Comparison of ENCODE assay signal across 8 cellular contexts in the genomic region with DNA sequence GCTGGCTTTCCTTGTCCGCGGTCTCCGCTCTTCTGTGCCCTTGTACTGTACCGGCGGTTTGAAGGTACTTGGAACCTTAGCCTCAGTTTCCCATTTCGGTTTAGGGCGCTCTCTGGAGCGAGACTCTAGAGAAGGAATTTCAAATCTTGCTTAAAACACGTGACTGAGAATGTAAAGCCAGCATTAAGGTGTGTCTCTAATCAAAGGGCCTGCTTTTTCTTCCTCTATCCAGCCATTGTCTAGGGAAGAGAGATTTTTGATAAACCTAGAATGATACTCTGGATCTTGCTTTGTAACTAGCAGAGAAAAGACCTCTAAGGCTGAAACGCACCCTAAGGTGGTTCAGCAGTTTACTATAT. TPM values are rescaled to one million over a fixed set of nuclear protein-coding genes. Genes with fewer than 3 reads are reported as not detected.
DNase-seq lines count a peak whose midpoint lies in the region; ATAC-seq and TF ChIP-seq lines count a peak whose summit lies in the region.

No MANE protein-coding gene starts in this region.

- peak overlapping the region; percentile 84 to 100 (median 97) for H3K4me3 ChIP-seq in gastrocnemius medialis

- in situ Hi-C loops in gastrocnemius medialis (cut with MboI; ENCODE audit: low sequenced_read_pairs in 4 of 4) = loop anchor here in 3 of 4 donors (10.0 to 25.0 kb wide), 2 partner anchors 167 to 170 kb away; no protein-coding TSS in a partner anchor

- peak overlapping the region; percentile 94 for H3K27ac ChIP-seq in VCaP
- peak overlapping the region; percentile 86 to 93 (median 91) for H3K27ac ChIP-seq in gastrocnemius medialis

- peak; percentile 13 for DNase-seq in glomerular visceral epithelial cell (ENCODE audit: extremely low spot score)
- no peak for DNase-seq in gastrocnemius medialis
- DNase-seq in occipital lobe (lab: John Stamatoyannopoulos, UW) = no peak
- DNase-seq in NK-92 (lab: John Stamatoyannopoulos, UW; ENCODE audit: unreplicated experiment) = no peak

- H3K27me3 ChIP-seq in gastrocnemius medialis = no peaks in the 10 kb centered on the region

- intact Hi-C loops in gastrocnemius medialis (cut with DNase I; ENCODE audit: low total_unique reads) = no loop called here

- H3K4me1 ChIP-seq in gastrocnemius medialis = peaks cover 24 to 25% of the 10 kb centered on the region in 2 donors

- H3K36me3 ChIP-seq in gastrocnemius medialis = no peaks in the 10 kb centered on the region

- H3K9me3 ChIP-seq in gastrocnemius medialis = no peaks in the 10 kb centered on the region

- ATAC-seq in GM21390 (IDR thresholded peaks at IDR 0.05; ENCODE audit: unreplicated experiment) = peak; percentile 10
- peak in 1 of 2 donors; percentile 15 for ATAC-seq in gastrocnemius medialis
- no peak for ATAC-seq in HG03571 (IDR thresholded peaks at IDR 0.05; ENCODE audit: unreplicated experiment)
- ATAC-seq in HG03095 (IDR thresholded peaks at IDR 0.05; ENCODE audit: unreplicated experiment) = no peak

- TF ChIP-seq CTCF in VCaP (conservative IDR thresholded peaks at IDR 0.05) (no peak), gastrocnemius medialis (IDR thresholded peaks at IDR 0.05 in 4 of 5, conservative IDR thresholded peaks at IDR 0.05 in 1 of 5) (no peak)

- no peak for TF ChIP-seq POLR2A in gastrocnemius medialis (IDR thresholded peaks at IDR 0.05)

RNA-seq across cellular contexts. Expression of gene GPR107, which starts 0.7 kb away (rescaled TPM):
- total RNA-seq in gastrocnemius medialis (10 to 100 TPM; 13.5 to 20.7 (median 17.5) TPM), occipital lobe (22.3 TPM)

RNA-seq across cellular contexts. Expression of gene FNBP1, which starts 11.4 kb away (rescaled TPM):
- total RNA-seq in gastrocnemius medialis (10 to 100 TPM; 13.3 to 30.0 (median 17.9) TPM), occipital lobe (59.9 TPM)
